In genomic region chr16:66605177-66605999, GRCh38 we compare ENCODE assay signal across 8 cellular contexts. TPM values are rescaled to one million over a fixed set of nuclear protein-coding genes. Genes with fewer than 3 reads are reported as not detected.
DNase-seq lines count a peak whose midpoint lies in the region; ATAC-seq, FAIRE-seq and TF ChIP-seq lines count a peak whose summit lies in the region.

No MANE protein-coding gene starts in this region.

- H3K4me1 ChIP-seq in SJCRH30, result peaks cover 7% of the 10 kb centered on the region; the same call in 1 of the 2 replicates
- peaks cover 8 to 14% of the 10 kb centered on the region in 2 donors for H3K4me1 ChIP-seq in kidney (ENCODE audit: control insufficient read depth in 1 of 2, insufficient read depth in 1 of 2, low read depth in 1 of 2, low read length in 2 of 2)

- no peaks in the 10 kb centered on the region for H3K9me3 Mint-ChIP-seq in MCF 10A (ENCODE audit: unreplicated experiment)

- no peaks in the 10 kb centered on the region for H3K27me3 ChIP-seq in SJCRH30

- H3K27me3 Mint-ChIP-seq in MCF 10A (ENCODE audit: insufficient read depth, unreplicated experiment), result no peaks in the 10 kb centered on the region

- H3K27ac ChIP-seq in SJCRH30 (peak overlapping the region; percentile 59), kidney (ENCODE audit: low read depth in 2 of 2, low read length in 2 of 2) (peak overlapping the region; percentile 47 to 76)

- intact Hi-C loops in MCF 10A (cut with micrococcal nuclease) (loop anchor here (2.0 to 10.0 kb wide), 2 partner anchors 149 to 199 kb away; partner anchors contain the start of gene DYNC1LI2), kidney (cut with DNase I) (loop anchor here (10.0 kb wide), 1 partner anchor 201 kb away; no protein-coding TSS in a partner anchor)

- POLR2A ChIA-PET in MCF 10A (lab: Yijun Ruan, JAX), result no interaction called here

- H3K27ac Mint-ChIP-seq in MCF 10A (ENCODE audit: low read depth, unreplicated experiment), result peak overlapping the region; percentile 35

- H3K4me1 Mint-ChIP-seq in MCF 10A (ENCODE audit: insufficient read depth, unreplicated experiment), result peaks cover 15% of the 10 kb centered on the region

- DNase-seq in D341Med (ENCODE audit: low spot score) (peak; percentile 52), SJCRH30 (peak; percentile 53 to 58), MCF 10A (ENCODE audit: unreplicated experiment) (no peak), kidney (peak; percentile 88), NCI-H526 treated with DMSO at 0.1 percent for 48 hours (lab: John Stamatoyannopoulos, UW) (no peak), NAMALWA (ENCODE audit: low spot score) (no peak)
- peak; percentile 47 for DNase-seq in stimulated activated CD4-positive, alpha-beta T cell treated with anti-CD3 and anti-CD28 coated beads, Interleukin-4, amount 100 ng/mL, for 1 hour

- no peak for TF ChIP-seq CTCF in MCF 10A (IDR thresholded peaks at IDR 0.05; ENCODE audit: unreplicated experiment)
- no peak for TF ChIP-seq CTCF in kidney (IDR thresholded peaks at IDR 0.05; ENCODE audit: borderline replicate concordance, extremely low read depth, insufficient read depth)

- peak overlapping the region; percentile 92 for H3K4me3 ChIP-seq in SJCRH30
- peak overlapping the region in 1 of 2 donors; percentile 29 for H3K4me3 ChIP-seq in kidney (ENCODE audit: low read length in 2 of 2)

- FAIRE-seq in kidney (lab: Jason Lieb, UNC), result no peak

- CTCF ChIA-PET in MCF 10A (lab: Yijun Ruan, JAX), result interaction anchor here (0.6 to 0.9 kb wide), 2 partner anchors 32 to 128 kb away, joined by 3 read pairs; no protein-coding TSS in a partner anchor

- H3K4me3 Mint-ChIP-seq in MCF 10A (ENCODE audit: unreplicated experiment), result peak overlapping the region; percentile 73

- no peaks in the 10 kb centered on the region for H3K9me3 ChIP-seq in SJCRH30 (replicated peaks)
- H3K9me3 ChIP-seq in kidney (ENCODE audit: control insufficient read depth in 1 of 2, low read length in 2 of 2), result no peaks in the 10 kb centered on the region

- ATAC-seq in HG02571 (IDR thresholded peaks at IDR 0.05; ENCODE audit: unreplicated experiment), result peak; percentile 11

- no TSS peak for BruUV-seq in MCF 10A (replicated peaks; lab: Mats Ljungman, UMichigan)

- H3K36me3 Mint-ChIP-seq in MCF 10A (ENCODE audit: insufficient read depth, unreplicated experiment), result peaks cover 7% of the 10 kb centered on the region

- H3K36me3 ChIP-seq in SJCRH30, result peaks cover 17% of the 10 kb centered on the region
- H3K36me3 ChIP-seq in kidney (ENCODE audit: control insufficient read depth in 1 of 2, insufficient read depth in 2 of 2, low read length in 2 of 2), result peaks cover 0 to 3% of the 10 kb centered on the region in 2 donors

- peak overlapping the region in 1 of 2 donors; percentile 40 for H3K9ac ChIP-seq in kidney (ENCODE audit: low read length in 2 of 2)

RNA-seq across cellular contexts. Expression of gene CMTM3, which starts 0.9 kb away (rescaled TPM):
- 52.8 and 53.9 TPM in 2 replicates for total RNA-seq in SJCRH30 (2014; rRNA removed; shearing (Covaris generic))
- total RNA-seq in MCF 10A (2022), result 4.3 and 5.7 TPM in 2 replicates
- 22.9 TPM for total RNA-seq in kidney
- polyA plus RNA-seq in kidney (ENCODE audit: insufficient read depth, low read depth, low replicate concordance), result 13.8 TPM

RNA-seq across cellular contexts. Expression of gene CMTM2, which starts 26.1 kb away (rescaled TPM):
- 5.4 and 6.2 TPM in 2 replicates for total RNA-seq in SJCRH30 (2014; rRNA removed; shearing (Covaris generic))
- not detected in 2 replicates for total RNA-seq in MCF 10A (2022)
- total RNA-seq in kidney, result 0.25 TPM
- not detected for polyA plus RNA-seq in kidney (ENCODE audit: insufficient read depth, low read depth, low replicate concordance)

RNA-seq across cellular contexts. Expression of gene CMTM1, which starts 39.1 kb away (rescaled TPM):
- total RNA-seq in SJCRH30 (2014; rRNA removed; shearing (Covaris generic)), result 6.6 and 8.2 TPM in 2 replicates
- total RNA-seq in MCF 10A (2022) (2.1 and 4.8 TPM in 2 replicates), kidney (4.6 TPM)
- polyA plus RNA-seq in kidney (ENCODE audit: insufficient read depth, low read depth, low replicate concordance), result not detected

RNA-seq across cellular contexts. Expression of gene CKLF, which starts 53.0 kb away (rescaled TPM):
- total RNA-seq in SJCRH30 (2014; rRNA removed; shearing (Covaris generic)), result 121 and 127 TPM in 2 replicates
- total RNA-seq in MCF 10A (2022) (41.3 and 57.8 TPM in 2 replicates), kidney (42.4 TPM)
- polyA plus RNA-seq in kidney (ENCODE audit: insufficient read depth, low read depth, low replicate concordance), result 28.7 TPM

RNA-seq across cellular contexts. Expression of gene TK2, which starts 55.5 kb away (rescaled TPM):
- total RNA-seq in SJCRH30 (2014; rRNA removed; shearing (Covaris generic)), result 14.8 and 16.0 TPM in 2 replicates
- total RNA-seq in MCF 10A (2022) (31.2 and 38.2 TPM in 2 replicates), kidney (44.2 TPM)
- polyA plus RNA-seq in kidney (ENCODE audit: insufficient read depth, low read depth, low replicate concordance), result 31.0 TPM

Comparison
In these comparisons a context has a peak if more than half of its experiments do, and no peak if none do; other contexts are left out.
1. DNase-seq: peak in D341Med (single experiment), SJCRH30 (2 of 2), kidney (single experiment) and stimulated activated CD4-positive, alpha-beta T cell treated with anti-CD3 and anti-CD28 coated beads, Interleukin-4, amount 100 ng/mL, for 1 hour (single experiment); none in MCF 10A (single experiment), NCI-H526 treated with DMSO at 0.1 percent for 48 hours (single experiment) and NAMALWA (single experiment).